ENCODE assay signal across 9 cellular contexts in genomic region chr6:44667226-44667625, GRCh38.
DNase-seq lines count a peak whose midpoint lies in the region; ATAC-seq and TF ChIP-seq lines count a peak whose summit lies in the region.
"Had no signal": no experiment of that assay in that cellular context is flagged by ENCODE, and none has a peak within 500 bp of the region (broad histone marks: within the 10 kb centered on the region; RNA-seq: fewer than 3 reads in every experiment).

No MANE protein-coding gene starts in this region.

- DNase-seq in HCT116 (ENCODE audit: low read depth, low spot score) (peak; percentile 13), amniotic epithelial cell (ENCODE audit: low read depth) (peak; percentile 96), type B pancreatic cell (ENCODE audit: extremely low spot score, unreplicated experiment) (no peak), erythroblast (lab: John Stamatoyannopoulos, UW) (no peak), ureter (ENCODE audit: low spot score) (no peak)
- DNase-seq: NCI-H1436 had no signal

- no peak overlapping the region for H3K27ac ChIP-seq in HCT116 (ENCODE audit: low read depth, low read length)
- no peak overlapping the region for H3K27ac ChIP-seq in iPS-20b (ENCODE audit: low read length)
- H3K27ac ChIP-seq: right lobe of liver had no signal

- H3K4me1 ChIP-seq in HCT116 (ENCODE audit: control insufficient read depth in 1 of 2, insufficient read depth in 2 of 2, low read length in 2 of 2) (peaks cover 15 to 30% of the 10 kb centered on the region in 2 experiments), iPS-20b (ENCODE audit: insufficient read depth, low read length) (peaks cover 57% of the 10 kb centered on the region)
- H3K4me1 ChIP-seq: right lobe of liver had no signal

- H3K79me2 ChIP-seq in HCT116 (ENCODE audit: insufficient read depth, low read length), result no peaks in the 10 kb centered on the region

- RAD21 ChIA-PET in HCT116 (lab: Charles Lee; ENCODE audit: low non-redundant PET in 1 of 2, low total read pairs in 2 of 2, uncharacterized antibody in 2 of 2, unreplicated experiment in 2 of 2), result no interaction called here

- H3K9me3 ChIP-seq in HCT116 (ENCODE audit: control insufficient read depth in 1 of 2, insufficient read depth in 1 of 2, low read depth in 1 of 2, low read length in 2 of 2) (no peaks in the 10 kb centered on the region), iPS-20b (ENCODE audit: insufficient read depth, low read depth, low read length) (no peaks in the 10 kb centered on the region)
- H3K9me3 ChIP-seq: right lobe of liver had no signal

- CTCF ChIA-PET in HCT116 (lab: Charles Lee), result interaction anchor here (1.9 to 2.1 kb wide), 2 partner anchors 11 to 15 kb away, joined by 9 to 10 read pairs; no protein-coding TSS in a partner anchor

- no peak overlapping the region for H3K9ac ChIP-seq in HCT116 (ENCODE audit: low read length)
- H3K9ac ChIP-seq in iPS-20b (ENCODE audit: low read depth, low read length), result peak overlapping the region; percentile 2; the same call in 1 of the 2 replicates

- no TSS peak for BruUV-seq in HCT116 (replicated peaks; lab: Mats Ljungman, UMichigan)

- peaks cover 67% of the 10 kb centered on the region for H3K4me1 Mint-ChIP-seq in type B pancreatic cell (ENCODE audit: unreplicated experiment)

- H3K4me3 Mint-ChIP-seq in type B pancreatic cell, result peak overlapping the region; percentile 8

- H3K36me3 ChIP-seq in HCT116 (ENCODE audit: control insufficient read depth in 1 of 2, insufficient read depth in 2 of 2, low read length in 2 of 2) (no peaks in the 10 kb centered on the region), iPS-20b (ENCODE audit: insufficient read depth, low read depth, low read length) (no peaks in the 10 kb centered on the region)
- H3K36me3 ChIP-seq: right lobe of liver had no signal

- POLR2A ChIA-PET in HCT116 (lab: Charles Lee), result no interaction called here

- no peak overlapping the region for H3K27ac Mint-ChIP-seq in type B pancreatic cell

- no peaks in the 10 kb centered on the region for H4K20me1 ChIP-seq in HCT116 (ENCODE audit: insufficient read depth)

- H3K27me3 ChIP-seq in HCT116 (ENCODE audit: insufficient read depth, low read length), result no peaks in the 10 kb centered on the region
- no peaks in the 10 kb centered on the region for H3K27me3 ChIP-seq in iPS-20b (ENCODE audit: insufficient read depth, low read length)
- H3K27me3 ChIP-seq: right lobe of liver had no signal

- no peaks in the 10 kb centered on the region for H3K36me3 Mint-ChIP-seq in type B pancreatic cell

- peak overlapping the region; percentile 32 for H3K4me2 ChIP-seq in HCT116 (ENCODE audit: low read length)

- no peak for TF ChIP-seq RAD21 in HCT116 (IDR thresholded peaks at IDR 0.05; ENCODE audit: low read depth)

- intact Hi-C loops in HCT116 (cut with micrococcal nuclease), result no loop called here

- no peak overlapping the region for H2AFZ ChIP-seq in HCT116 (ENCODE audit: low read depth, low read length, poor library complexity, severe bottlenecking)

- no peaks in the 10 kb centered on the region for H3K9me2 ChIP-seq in HCT116 (ENCODE audit: insufficient read depth)

- H3K9me3 Mint-ChIP-seq in type B pancreatic cell, result no peaks in the 10 kb centered on the region

- H3K4me3 ChIP-seq in HCT116 (replicated peaks in 1 of 2; ENCODE audit: low read depth in 1 of 2, low read length in 2 of 2) (no peak overlapping the region), iPS-20b (ENCODE audit: low read length) (no peak overlapping the region; the same call in 1 of the 2 replicates)
- H3K4me3 ChIP-seq: right lobe of liver had no signal

- peaks cover 35% of the 10 kb centered on the region for H3K27me3 Mint-ChIP-seq in type B pancreatic cell

- TF ChIP-seq CTCF in HCT116 (IDR thresholded peaks at IDR 0.05 in 2 of 3, conservative IDR thresholded peaks at IDR 0.05 in 1 of 3; ENCODE audit: borderline replicate concordance in 1 of 3, insufficient read depth in 1 of 3, low read depth in 2 of 3, low read length in 2 of 3), result no peak
- TF ChIP-seq CTCF in type B pancreatic cell (conservative IDR thresholded peaks at IDR 0.05), result no peak

- TF ChIP-seq POLR2A in HCT116 (IDR thresholded peaks at IDR 0.05; ENCODE audit: borderline replicate concordance, extremely low read depth, insufficient read depth, insufficient read length) (no peak), erythroblast (IDR thresholded peaks at IDR 0.05; ENCODE audit: low read length) (no peak)

- peak; percentile 59; the same call in 1 of the 2 replicates for ATAC-seq in HCT116
- no peak for ATAC-seq in GM19023 (IDR thresholded peaks at IDR 0.05; ENCODE audit: unreplicated experiment)

TF ChIP-seq in HCT116, 20 proteins besides CTCF, POLR2A, EP300 and RAD21:
- no peak for TF ChIP-seq ATF3 (IDR thresholded peaks at IDR 0.05)
- no peak for TF ChIP-seq SIN3A (IDR thresholded peaks at IDR 0.05; ENCODE audit: low read depth)
- TF ChIP-seq ZNF274 (IDR thresholded peaks at IDR 0.05; ENCODE audit: low read depth, low read length), result no peak
- no peak for TF ChIP-seq POLR2AphosphoS5 (IDR thresholded peaks at IDR 0.05; ENCODE audit: low read depth, low read length)
- peak; percentile 14; the same call in 1 of the 2 replicates for TF ChIP-seq FOSL1 (IDR thresholded peaks at IDR 0.05; ENCODE audit: low read depth)
- TF ChIP-seq ZFX (IDR thresholded peaks at IDR 0.05), result no peak
- 0 out of 2 replicates have a peak, but pooled peaks have one; percentile 15 for TF ChIP-seq JUND (IDR thresholded peaks at IDR 0.05)
- no peak for TF ChIP-seq REST (IDR thresholded peaks at IDR 0.05; ENCODE audit: low read depth)
- TF ChIP-seq EGR1 (IDR thresholded peaks at IDR 0.05; ENCODE audit: low read depth), result no peak
- no peak for TF ChIP-seq CBX3 (IDR thresholded peaks at IDR 0.05; ENCODE audit: low read depth)
- no peak for TF ChIP-seq ZBTB33 (IDR thresholded peaks at IDR 0.05; ENCODE audit: extremely low read depth, insufficient replicate concordance, low read length)
- TF ChIP-seq ELF1 (IDR thresholded peaks at IDR 0.05; ENCODE audit: borderline replicate concordance, low read depth), result no peak
TF ChIP-seq in HCT116: peak in this region for 2.

Comparison
In these comparisons a context has a peak if more than half of its experiments do, and no peak if none do; other contexts are left out.
1. DNase-seq: peak in HCT116 (single experiment) and amniotic epithelial cell (single experiment); none in type B pancreatic cell (single experiment), erythroblast (0 of 2) and ureter (single experiment).